12 cellular contexts compared by ENCODE assay signal in the genomic region with DNA sequence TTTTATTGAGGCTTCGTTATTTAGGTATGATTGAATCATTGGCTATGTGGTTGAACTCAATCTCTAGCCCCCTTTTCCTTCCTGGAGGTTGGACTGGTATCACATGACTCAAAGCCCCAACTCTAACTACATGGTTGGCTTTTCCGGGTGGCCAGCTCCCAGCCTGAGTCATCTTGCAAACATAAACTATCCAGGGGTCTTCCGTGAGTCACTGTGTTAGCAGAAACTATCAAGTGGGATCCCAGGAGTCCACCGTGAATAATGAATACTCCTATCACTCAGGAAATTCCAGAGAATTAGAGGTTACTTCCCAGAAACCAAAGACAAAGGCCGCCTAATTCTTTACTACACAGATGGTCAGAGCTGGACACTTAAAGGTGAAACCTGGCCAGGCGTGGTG. TPM values are rescaled to one million over a fixed set of nuclear protein-coding genes. Genes with fewer than 3 reads are reported as not detected.
DNase-seq lines count a peak whose midpoint lies in the region; ATAC-seq and TF ChIP-seq lines count a peak whose summit lies in the region.
"Had no signal": no experiment of that assay in that cellular context is flagged by ENCODE, and none has a peak within 500 bp of the region (broad histone marks: within the 10 kb centered on the region; RNA-seq: fewer than 3 reads in every experiment).

No MANE protein-coding gene starts in this region.

- H3K27ac Mint-ChIP-seq in CD8-positive, alpha-beta T cell, result no peak overlapping the region
- H3K27ac Mint-ChIP-seq: activated CD4-positive, alpha-beta memory T cell treated with anti-CD3 and anti-CD28 coated beads for 36 hours had no signal

- no peak overlapping the region for H3K4me3 Mint-ChIP-seq in CD8-positive, alpha-beta T cell
- H3K4me3 Mint-ChIP-seq: activated CD4-positive, alpha-beta memory T cell treated with anti-CD3 and anti-CD28 coated beads for 36 hours had no signal

- DNase-seq in H4 (ENCODE audit: low spot score) (peak; percentile 69), SK-N-SH (peak; percentile 17), fibroblast of peridontal ligament (ENCODE audit: extremely low read depth) (peak; percentile 80), smooth muscle cell (lab: John Stamatoyannopoulos, UW; ENCODE audit: unreplicated experiment) (no peak)
- DNase-seq in CD8-positive, alpha-beta T cell, result no peak
- DNase-seq: activated CD4-positive, alpha-beta memory T cell treated with anti-CD3 and anti-CD28 coated beads for 36 hours; activated gamma-delta T cell; esophagus squamous epithelium had no signal

- H3K27me3 Mint-ChIP-seq in CD8-positive, alpha-beta T cell (ENCODE audit: low read depth), result no peaks in the 10 kb centered on the region
- H3K27me3 Mint-ChIP-seq: activated CD4-positive, alpha-beta memory T cell treated with anti-CD3 and anti-CD28 coated beads for 36 hours had no signal

- H3K4me1 ChIP-seq in SK-N-SH (ENCODE audit: control insufficient read depth in 1 of 2, insufficient read depth in 2 of 2, low read depth in 1 of 2, low read length in 1 of 2) (peaks cover 0 to 6% of the 10 kb centered on the region in 2 experiments; a peak in 1 of 4 replicates), smooth muscle cell (ENCODE audit: low read depth) (no peaks in the 10 kb centered on the region)
- no peaks in the 10 kb centered on the region for H3K4me1 ChIP-seq in CD8-positive, alpha-beta T cell (ENCODE audit: insufficient read depth, low read length)

- intact Hi-C loops in CD8-positive, alpha-beta T cell (cut with DNase I, micrococcal nuclease), result loop anchor here in 1 of 2 experiments (5.0 kb wide), 1 partner anchor 603 kb away; no protein-coding TSS in a partner anchor

- H3K9ac ChIP-seq in SK-N-SH (peak overlapping the region; percentile 41; the same call in 1 of the 2 replicates), smooth muscle cell (ENCODE audit: low read depth) (peak overlapping the region; percentile 68)
- H3K9ac ChIP-seq: KMS-11 had no signal

- H3F3A ChIP-seq in SK-N-SH (replicated peaks; ENCODE audit: insufficient read depth) (peaks cover 14% of the 10 kb centered on the region), smooth muscle cell (ENCODE audit: low read depth) (no peaks in the 10 kb centered on the region)

- POLR2A ChIA-PET in SK-N-SH (lab: Yijun Ruan, JAX), result no interaction called here
- POLR2A ChIA-PET in CD8-positive, alpha-beta T cell (lab: Charles Lee), result no interaction called here

- H2AFZ ChIP-seq in SK-N-SH (ENCODE audit: low read depth), result peak overlapping the region; percentile 81; the same call in 1 of the 2 replicates
- H2AFZ ChIP-seq in smooth muscle cell (ENCODE audit: low read depth), result no peak overlapping the region

- H3K79me2 ChIP-seq in SK-N-SH (ENCODE audit: insufficient read depth) (no peaks in the 10 kb centered on the region), smooth muscle cell (ENCODE audit: low read depth) (no peaks in the 10 kb centered on the region)

- H3K36me3 Mint-ChIP-seq in CD8-positive, alpha-beta T cell, result peaks cover 25% of the 10 kb centered on the region

- no peak for ATAC-seq in CD8-positive, alpha-beta T cell
- ATAC-seq in GM19463 (IDR thresholded peaks at IDR 0.05; ENCODE audit: unreplicated experiment), result no peak
- ATAC-seq in GM21390 (IDR thresholded peaks at IDR 0.05; ENCODE audit: unreplicated experiment), result no peak
- ATAC-seq: sciatic nerve had no signal

- H3K9me3 ChIP-seq in SK-N-SH (no peaks in the 10 kb centered on the region), smooth muscle cell (replicated peaks; ENCODE audit: low read depth) (no peaks in the 10 kb centered on the region)
- H3K9me3 ChIP-seq in CD8-positive, alpha-beta T cell (ENCODE audit: low read length), result no peaks in the 10 kb centered on the region
- H3K9me3 ChIP-seq: esophagus squamous epithelium had no signal

- no peaks in the 10 kb centered on the region for H3K4me1 Mint-ChIP-seq in CD8-positive, alpha-beta T cell (ENCODE audit: low read depth)

- no peak for TF ChIP-seq RAD21 in SK-N-SH (IDR thresholded peaks at IDR 0.05; ENCODE audit: low read length)

- H3K4me2 ChIP-seq in SK-N-SH, result peak overlapping the region; percentile 58
- H3K4me2 ChIP-seq in smooth muscle cell, result peak overlapping the region; percentile 24
- H3K4me2 ChIP-seq: KMS-11 had no signal

- H3K9me2 ChIP-seq in SK-N-SH, result no peaks in the 10 kb centered on the region

- H4K20me1 ChIP-seq in SK-N-SH (ENCODE audit: insufficient read depth) (no peaks in the 10 kb centered on the region), smooth muscle cell (ENCODE audit: low read depth) (peaks cover 16% of the 10 kb centered on the region)

- H3K27me3 ChIP-seq in SK-N-SH (ENCODE audit: insufficient read depth), result no peaks in the 10 kb centered on the region
- no peaks in the 10 kb centered on the region for H3K27me3 ChIP-seq in smooth muscle cell (ENCODE audit: low read depth)
- H3K27me3 ChIP-seq in CD8-positive, alpha-beta T cell (ENCODE audit: insufficient read depth, low read length), result no peaks in the 10 kb centered on the region
- H3K27me3 ChIP-seq: esophagus squamous epithelium had no signal

- WGBS in SK-N-SH (ENCODE audit: low lambda C conversion rate), result 16% methylated on average over 6 of the region's 6 CpGs
- WGBS in smooth muscle cell (ENCODE audit: low lambda C conversion rate), result 37% methylated on average over 6 of the region's 6 CpGs

- H3K36me3 ChIP-seq in SK-N-SH (replicated peaks in 1 of 2; ENCODE audit: control insufficient read depth in 1 of 2, insufficient read depth in 2 of 2, low read length in 1 of 2) (peaks cover 12 to 18% of the 10 kb centered on the region in 2 experiments), smooth muscle cell (ENCODE audit: low read depth) (no peaks in the 10 kb centered on the region)
- no peaks in the 10 kb centered on the region for H3K36me3 ChIP-seq in CD8-positive, alpha-beta T cell (ENCODE audit: insufficient read depth, low read length)

- H3K4me3 ChIP-seq in SK-N-SH (ENCODE audit: low read depth in 2 of 2, low read length in 1 of 2) (no peak overlapping the region), smooth muscle cell (no peak overlapping the region)
- no peak overlapping the region for H3K4me3 ChIP-seq in CD8-positive, alpha-beta T cell (ENCODE audit: low read depth, low read length)
- H3K4me3 ChIP-seq: esophagus squamous epithelium had no signal

- H3K27ac ChIP-seq in SK-N-SH (ENCODE audit: low read depth in 2 of 2, low read length in 1 of 2) (peak overlapping the region; percentile 48 to 98), smooth muscle cell (ENCODE audit: low read depth) (peak overlapping the region; percentile 83)
- H3K27ac ChIP-seq in CD8-positive, alpha-beta T cell (ENCODE audit: low read depth, low read length), result no peak overlapping the region
- H3K27ac ChIP-seq: esophagus squamous epithelium, KMS-11 had no signal

- H3K9me3 Mint-ChIP-seq in CD8-positive, alpha-beta T cell, result no peaks in the 10 kb centered on the region
- H3K9me3 Mint-ChIP-seq: activated CD4-positive, alpha-beta memory T cell treated with anti-CD3 and anti-CD28 coated beads for 36 hours had no signal

- CTCF ChIA-PET in SK-N-SH (lab: Yijun Ruan, JAX), result interaction anchor here (0.8 to 2.0 kb wide), 5 partner anchors 10 to 335 kb away, joined by 3 to 9 read pairs (median 3); a partner anchor contains a TSS
- CTCF ChIA-PET in CD8-positive, alpha-beta T cell (lab: Charles Lee), result no interaction called here

- TF ChIP-seq CTCF in SK-N-SH (IDR thresholded peaks at IDR 0.05) (no peak), smooth muscle cell (IDR thresholded peaks at IDR 0.05; ENCODE audit: borderline replicate concordance, insufficient read depth, poor library complexity, severe bottlenecking) (no peak)
- no peak for TF ChIP-seq CTCF in CD8-positive, alpha-beta T cell (IDR thresholded peaks at IDR 0.05)

- peak in 1 of 2 experiments; percentile 69; a peak in 1 of 4 replicates for TF ChIP-seq EP300 in SK-N-SH (IDR thresholded peaks at IDR 0.05; ENCODE audit: borderline replicate concordance in 1 of 2, low read depth in 1 of 2, low read length in 1 of 2)

TF ChIP-seq in SK-N-SH, 30 proteins besides CTCF, POLR2A, EP300 and RAD21 (continues in another document):
- TF ChIP-seq NRF1 (IDR thresholded peaks at IDR 0.05; ENCODE audit: low read depth, low read length) (no peak), MXI1 (IDR thresholded peaks at IDR 0.05; ENCODE audit: low read depth, low read length) (no peak)
- TF ChIP-seq, protein P1, sequence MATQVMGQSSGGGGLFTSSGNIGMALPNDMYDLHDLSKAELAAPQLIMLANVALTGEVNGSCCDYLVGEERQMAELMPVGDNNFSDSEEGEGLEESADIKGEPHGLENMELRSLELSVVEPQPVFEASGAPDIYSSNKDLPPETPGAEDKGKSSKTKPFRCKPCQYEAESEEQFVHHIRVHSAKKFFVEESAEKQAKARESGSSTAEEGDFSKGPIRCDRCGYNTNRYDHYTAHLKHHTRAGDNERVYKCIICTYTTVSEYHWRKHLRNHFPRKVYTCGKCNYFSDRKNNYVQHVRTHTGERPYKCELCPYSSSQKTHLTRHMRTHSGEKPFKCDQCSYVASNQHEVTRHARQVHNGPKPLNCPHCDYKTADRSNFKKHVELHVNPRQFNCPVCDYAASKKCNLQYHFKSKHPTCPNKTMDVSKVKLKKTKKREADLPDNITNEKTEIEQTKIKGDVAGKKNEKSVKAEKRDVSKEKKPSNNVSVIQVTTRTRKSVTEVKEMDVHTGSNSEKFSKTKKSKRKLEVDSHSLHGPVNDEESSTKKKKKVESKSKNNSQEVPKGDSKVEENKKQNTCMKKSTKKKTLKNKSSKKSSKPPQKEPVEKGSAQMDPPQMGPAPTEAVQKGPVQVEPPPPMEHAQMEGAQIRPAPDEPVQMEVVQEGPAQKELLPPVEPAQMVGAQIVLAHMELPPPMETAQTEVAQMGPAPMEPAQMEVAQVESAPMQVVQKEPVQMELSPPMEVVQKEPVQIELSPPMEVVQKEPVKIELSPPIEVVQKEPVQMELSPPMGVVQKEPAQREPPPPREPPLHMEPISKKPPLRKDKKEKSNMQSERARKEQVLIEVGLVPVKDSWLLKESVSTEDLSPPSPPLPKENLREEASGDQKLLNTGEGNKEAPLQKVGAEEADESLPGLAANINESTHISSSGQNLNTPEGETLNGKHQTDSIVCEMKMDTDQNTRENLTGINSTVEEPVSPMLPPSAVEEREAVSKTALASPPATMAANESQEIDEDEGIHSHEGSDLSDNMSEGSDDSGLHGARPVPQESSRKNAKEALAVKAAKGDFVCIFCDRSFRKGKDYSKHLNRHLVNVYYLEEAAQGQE (IDR thresholded peaks at IDR 0.05; ENCODE audit: low read depth, low read length), result peak; percentile 70

RNA-seq across cellular contexts. Expression of a gene that starts 19.7 kb away (rescaled TPM):
- 0.23 TPM in 1 of 2 replicates, not detected in the other for total RNA-seq in H4 (2014; rRNA removed; shearing (Covaris generic))
- polyA plus RNA-seq in SK-N-SH (2012; rRNA removed), result 0.03 and 0.05 TPM in 2 replicates
- polyA plus RNA-seq in SK-N-SH (2012; cell fraction: cytosol; rRNA removed), result 0.04 and 0.07 TPM in 2 replicates
- 0.31 and 0.33 TPM in 2 replicates for polyA plus RNA-seq in SK-N-SH (2012; cell fraction: nucleus; rRNA removed)
- total RNA-seq in smooth muscle cell, result 0.04 TPM in 1 of 2 replicates, not detected in the other
- polyA plus RNA-seq in smooth muscle cell, result 0.03 and 0.05 TPM in 2 replicates
- total RNA-seq in CD8-positive, alpha-beta T cell, result under 1 TPM; 0.28 to 0.46 TPM
- total RNA-seq: sciatic nerve had no signal

Comparison
In these comparisons a context has a peak if more than half of its experiments do, and no peak if none do; other contexts are left out.
1. DNase-seq: peak in H4 (single experiment), SK-N-SH (single experiment) and fibroblast of peridontal ligament (single experiment); none in smooth muscle cell (single experiment) and CD8-positive, alpha-beta T cell (0 of 7).